Comparison of ENCODE assay signal across 8 cellular contexts in genomic region chr5:37838152-37838932, GRCh38. TPM values are rescaled to one million over a fixed set of nuclear protein-coding genes. Genes with fewer than 3 reads are reported as not detected.
DNase-seq lines count a peak whose midpoint lies in the region; ATAC-seq, FAIRE-seq and TF ChIP-seq lines count a peak whose summit lies in the region.

No MANE protein-coding gene starts in this region.

- in situ Hi-C loops in GM12878 (cut with MboI) = no loop called here

- ATAC-seq in GM12878 (no peak), HG03095 (IDR thresholded peaks at IDR 0.05; ENCODE audit: unreplicated experiment) (no peak), HG03460 (IDR thresholded peaks at IDR 0.05; ENCODE audit: unreplicated experiment) (no peak)

- peaks cover 88 to 100% (median 96%) of the 10 kb centered on the region in 11 experiments for H3K27me3 ChIP-seq in BLaER1 treated with 17β-estradiol and CSF1 and Interleukin-3, amounts not matched to agents 10 nM and 100 nM
- peaks cover 21 to 29% of the 10 kb centered on the region in 2 experiments for H3K27me3 ChIP-seq in GM12878 (replicated peaks in 1 of 2; ENCODE audit: control insufficient read depth in 2 of 2, insufficient read depth in 2 of 2, low read length in 1 of 2)
- H3K27me3 ChIP-seq in suprapubic skin = peaks cover 92% of the 10 kb centered on the region

- DNase-seq in HFF-Myc (ENCODE audit: extremely low read depth, low read depth) = no peak
- DNase-seq in GM12878 (ENCODE audit: low read depth, low spot score) = no peak
- no peak for DNase-seq in kidney
- DNase-seq in suprapubic skin (ENCODE audit: low spot score in 2 of 2) = no peak
- no peak for DNase-seq in NCI-H1048 (lab: John Stamatoyannopoulos, UW)

- peak overlapping the region; percentile 38 to 67 (median 56); a peak in 18 of 20 replicates for H3K4me3 ChIP-seq in BLaER1 treated with 17β-estradiol and CSF1 and Interleukin-3, amounts not matched to agents 10 nM and 100 nM
- H3K4me3 ChIP-seq in HFF-Myc (replicated peaks; ENCODE audit: low read depth, low read length) (peak overlapping the region; percentile 49), GM12878 (no peak overlapping the region), kidney (ENCODE audit: low read length in 2 of 2) (peak overlapping the region; percentile 53 to 56), suprapubic skin (peak overlapping the region; percentile 57)

- H3K9ac ChIP-seq in BLaER1 treated with 17β-estradiol and CSF1 and Interleukin-3, amounts not matched to agents 10 nM and 100 nM = no peak overlapping the region
- no peak overlapping the region for H3K9ac ChIP-seq in GM12878 (ENCODE audit: control insufficient read depth, insufficient read depth, low read length)
- peak overlapping the region in 1 of 2 donors; percentile 19 for H3K9ac ChIP-seq in kidney (ENCODE audit: low read length in 2 of 2)

- TF ChIP-seq EP300 in GM12878 (IDR thresholded peaks at IDR 0.05; ENCODE audit: borderline replicate concordance in 1 of 2, control insufficient read depth in 1 of 2, low read depth in 2 of 2, low read length in 2 of 2) (no peak), suprapubic skin (IDR thresholded peaks at IDR 0.05) (no peak)

- H3K27ac ChIP-seq in BLaER1 treated with 17β-estradiol and CSF1 and Interleukin-3, amounts not matched to agents 10 nM and 100 nM = no peak overlapping the region
- H3K27ac ChIP-seq in GM12878 (ENCODE audit: control insufficient read depth, insufficient read depth) = no peak overlapping the region
- no peak overlapping the region for H3K27ac ChIP-seq in kidney (ENCODE audit: low read depth in 2 of 2, low read length in 2 of 2)
- no peak overlapping the region for H3K27ac ChIP-seq in suprapubic skin

- peak overlapping the region; percentile 70 to 97 (median 86) for H3K4me2 ChIP-seq in BLaER1 treated with 17β-estradiol and CSF1 and Interleukin-3, amounts not matched to agents 10 nM and 100 nM
- H3K4me2 ChIP-seq in GM12878 (ENCODE audit: control insufficient read depth, insufficient read depth) = no peak overlapping the region

- TF ChIP-seq POLR2A in GM12878 (IDR thresholded peaks at IDR 0.05; ENCODE audit: low read depth, low read length) = no peak
- no peak for TF ChIP-seq POLR2A in suprapubic skin (IDR thresholded peaks at IDR 0.05)

- SMC1A ChIA-PET in GM12878 (lab: Charles Lee; ENCODE audit: uncharacterized antibody, unreplicated experiment) = interaction anchor here (0.7 to 1.8 kb wide), 4 partner anchors 19 to 355 kb away, joined by 3 to 5 read pairs (median 3); no protein-coding TSS in a partner anchor

- FAIRE-seq in GM12878 (lab: Jason Lieb, UNC) (no peak), kidney (lab: Jason Lieb, UNC) (no peak)

- H3K79me2 ChIP-seq in GM12878 (ENCODE audit: control insufficient read depth, insufficient read depth, low read length) = no peaks in the 10 kb centered on the region

- H3K4me1 ChIP-seq in BLaER1 treated with 17β-estradiol and CSF1 and Interleukin-3, amounts not matched to agents 10 nM and 100 nM = peaks cover 6 to 27% (median 15%) of the 10 kb centered on the region in 10 experiments; a peak in 11 of 20 replicates
- H3K4me1 ChIP-seq in GM12878 (ENCODE audit: control insufficient read depth, insufficient read depth, low read length) (peaks cover 3% of the 10 kb centered on the region; the same call in 1 of the 2 replicates), kidney (ENCODE audit: control insufficient read depth in 1 of 2, insufficient read depth in 1 of 2, low read depth in 1 of 2, low read length in 2 of 2) (peaks cover 0 to 23% of the 10 kb centered on the region in 2 donors), suprapubic skin (peaks cover 47% of the 10 kb centered on the region)

- intact Hi-C loops in GM12878 (cut with micrococcal nuclease; ENCODE audit: unreplicated experiment) (loop anchor here (5.0 kb wide), 2 partner anchors 184 to 426 kb away; no protein-coding TSS in a partner anchor), kidney (cut with DNase I) (loop anchor here (5.0 kb wide), 1 partner anchor 349 kb away; no protein-coding TSS in a partner anchor)

- H4K20me1 ChIP-seq in BLaER1 treated with 17β-estradiol and CSF1 and Interleukin-3, amounts not matched to agents 10 nM and 100 nM = peaks cover 0 to 9% (median 0%) of the 10 kb centered on the region in 11 experiments; a peak in 4 of 22 replicates
- H4K20me1 ChIP-seq in GM12878 (ENCODE audit: control insufficient read depth, insufficient read depth) = no peaks in the 10 kb centered on the region

- H3K36me3 ChIP-seq in BLaER1 treated with 17β-estradiol and CSF1 and Interleukin-3, amounts not matched to agents 10 nM and 100 nM = no peaks in the 10 kb centered on the region
- H3K36me3 ChIP-seq in GM12878 (ENCODE audit: control insufficient read depth in 2 of 2, insufficient read depth in 2 of 2, low read length in 1 of 2) (no peaks in the 10 kb centered on the region), kidney (ENCODE audit: control insufficient read depth in 1 of 2, insufficient read depth in 2 of 2, low read length in 2 of 2) (no peaks in the 10 kb centered on the region), suprapubic skin (no peaks in the 10 kb centered on the region)

- no peak for TF ChIP-seq CTCF in HFF-Myc (IDR thresholded peaks at IDR 0.05; ENCODE audit: low read depth, low read length, missing control alignments)
- TF ChIP-seq CTCF in GM12878 (IDR thresholded peaks at IDR 0.05 in 2 of 3, conservative IDR thresholded peaks at IDR 0.05 in 1 of 3; ENCODE audit: control insufficient read depth in 2 of 3, extremely low read depth in 1 of 3, insufficient read depth in 1 of 3, low read depth in 3 of 3, low read length in 3 of 3) = no peak
- no peak for TF ChIP-seq CTCF in kidney (IDR thresholded peaks at IDR 0.05; ENCODE audit: borderline replicate concordance, extremely low read depth, insufficient read depth)
- no peak for TF ChIP-seq CTCF in suprapubic skin (IDR thresholded peaks at IDR 0.05)

- POLR2A ChIA-PET in GM12878 (lab: Charles Lee) = no interaction called here

- no peak overlapping the region for H2AFZ ChIP-seq in GM12878 (ENCODE audit: control insufficient read depth, low read depth, low read length)

- RAD21 ChIA-PET in GM12878 (lab: Charles Lee; ENCODE audit: unreplicated experiment) = no interaction called here

- no peak for TF ChIP-seq RAD21 in GM12878 (IDR thresholded peaks at IDR 0.05; ENCODE audit: insufficient read depth, low read depth, low read length)

- H3K9me3 ChIP-seq in BLaER1 treated with 17β-estradiol and CSF1 and Interleukin-3, amounts not matched to agents 10 nM and 100 nM (replicated peaks in 1 of 11) = peaks cover 10 to 59% (median 44%) of the 10 kb centered on the region in 11 experiments; a peak in 20 of 22 replicates
- H3K9me3 ChIP-seq in GM12878 (replicated peaks; ENCODE audit: control insufficient read depth, insufficient read depth, low read length) = no peaks in the 10 kb centered on the region
- no peaks in the 10 kb centered on the region for H3K9me3 ChIP-seq in kidney (ENCODE audit: control insufficient read depth in 1 of 2, low read length in 2 of 2)
- H3K9me3 ChIP-seq in suprapubic skin = no peaks in the 10 kb centered on the region

- no TSS peak for BruUV-seq in GM12878 (replicated peaks; lab: Mats Ljungman, UMichigan)

- WGBS in GM12878 (ENCODE audit: insufficient coverage, insufficient replicate concordance, low lambda C conversion rate, missing lambda C conversion rate) = 9% methylated on average over 47 of the region's 47 CpGs
- WGBS in suprapubic skin = 8% methylated on average over 29 of the region's 47 CpGs

- CTCF ChIA-PET in GM12878 (lab: Yijun Ruan, JAX) = interaction anchor here (0.7 to 1.0 kb wide), 2 partner anchors 171 to 353 kb away, joined by 3 to 5 read pairs; no protein-coding TSS in a partner anchor

TF ChIP-seq in GM12878, 131 proteins besides CTCF, POLR2A, EP300 and RAD21:
- TF ChIP-seq SUZ12 (IDR thresholded peaks at IDR 0.05; ENCODE audit: unreplicated experiment) (peak; percentile 56), STAT1 (conservative IDR thresholded peaks at IDR 0.05) (no peak), HDGF (IDR thresholded peaks at IDR 0.05) (no peak), TBL1XR1 (IDR thresholded peaks at IDR 0.05; ENCODE audit: low read depth, low read length) (no peak)

RNA-seq across cellular contexts. Expression of gene GDNF, which starts 1.5 kb away (rescaled TPM):
- total RNA-seq in GM12878 (2013; cell fraction: nucleolus; rRNA removed) = not detected in 2 replicates
- total RNA-seq in GM12878 (2014; rRNA removed) = not detected in 2 replicates
- total RNA-seq in GM12878 (2014; rRNA removed; fragmentation: Illumina TruSeq; extraction: Trizol) = not detected in 2 replicates
- total RNA-seq in GM12878 (2021) = not detected in 2 replicates
- polyA plus RNA-seq in GM12878 (2011; ENCODE audit: low read depth) = not detected
- polyA plus RNA-seq in GM12878 (2011; rRNA removed) = not detected in 2 replicates
- polyA plus RNA-seq in GM12878 (2011; cell fraction: cytosol; rRNA removed) = not detected in 2 replicates
- polyA plus RNA-seq in GM12878 (2011; cell fraction: nucleus; rRNA removed) = not detected in 2 replicates
- not detected in 2 replicates for polyA plus RNA-seq in GM12878 (2012)
- polyA plus RNA-seq in GM12878 (2014; fragmentation: Illumina TruSeq; extraction: Trizol) = not detected in 2 replicates
- not detected for polyA plus RNA-seq in GM12878 (2014; fragmentation: Nextera tagmentation; extraction: Ambion mirVana)
- polyA plus RNA-seq in GM12878 (2014; rRNA removed) = not detected in 2 replicates
- not detected for polyA plus RNA-seq in GM12878 (2016; fragmentation: Nextera tagmentation; extraction: Ambion mirVana)
- polyA minus RNA-seq in GM12878 (2011; rRNA and poly(A)+ RNA removed) = not detected in 2 replicates
- not detected in 2 replicates for polyA minus RNA-seq in GM12878 (2011; cell fraction: cytosol; rRNA and poly(A)+ RNA removed)
- not detected in 2 replicates for polyA minus RNA-seq in GM12878 (2011; cell fraction: nucleus; rRNA and poly(A)+ RNA removed)
- total RNA-seq in kidney = 0.88 TPM
- 0.34 TPM for polyA plus RNA-seq in kidney (ENCODE audit: insufficient read depth, low read depth, low replicate concordance)
- 1 to 10 TPM in 1 of 4 donors, under 1 TPM in 3; 0.19 to 1.4 (median 0.61) TPM for total RNA-seq in suprapubic skin
